In genomic region chr4:62522273-62522672, GRCh38 we compare ENCODE assay signal across 8 cellular contexts.
"Had no signal": no experiment of that assay in that cellular context is flagged by ENCODE, and none has a peak within 500 bp of the region (broad histone marks: within the 10 kb centered on the region; RNA-seq: fewer than 3 reads in every experiment).

No MANE protein-coding gene starts in this region.

- FAIRE-seq: HepG2 had no signal

- H3K4me3 ChIP-seq: GM23248, HAP-1 had no signal

- H3K9ac ChIP-seq: GM23248 had no signal

- H3K36me3 ChIP-seq: HAP-1 had no signal

- ATAC-seq: HCT116, HepG2 had no signal

- H2AFZ ChIP-seq: GM23248 had no signal

- H3K27ac ChIP-seq: GM23248, HL-60 had no signal

- H3K9me3 ChIP-seq: HAP-1 had no signal

- DNase-seq: GM23248, GOT3, H7, HFFc6 had no signal
